Comparison of ENCODE assay signal across 1 cellular context in genomic region chr10:98134431-98135221, GRCh38.
A peak's percentile ranks its signal among the peaks of the same experiment; 100 is the strongest.
TF ChIP-seq lines count a peak whose summit lies in the region.

R3HCC1L (plus strand) TSS chr10:98134657; CDS start chr10:98208115, 73,458 bp downstream.

TF ChIP-seq in HepG2, 621 proteins besides CTCF, POLR2A, EP300 and RAD21 (continued from another document and continues in another):
- TF ChIP-seq MBNL3 (CRISPR knock-in tag; conservative IDR thresholded peaks at IDR 0.05), result no peak
- TF ChIP-seq NFRKB (IDR thresholded peaks at IDR 0.05), result no peak
- TF ChIP-seq ZNF263 (CRISPR knock-in tag; IDR thresholded peaks at IDR 0.05), result 0 out of 2 replicates have a peak, but pooled peaks have one; percentile 14
- TF ChIP-seq ZNF768 (CRISPR knock-in tag; IDR thresholded peaks at IDR 0.05), result no peak
- peak; percentile 93 for TF ChIP-seq HCFC1 (IDR thresholded peaks at IDR 0.05; ENCODE audit: low read depth, low read length)
- no peak for TF ChIP-seq PBX3 (CRISPR knock-in tag; IDR thresholded peaks at IDR 0.05; ENCODE audit: borderline replicate concordance)
- TF ChIP-seq SOX5 (CRISPR knock-in tag; IDR thresholded peaks at IDR 0.05; ENCODE audit: borderline replicate concordance), result no peak
- 0 out of 2 replicates have a peak, but pooled peaks have one; percentile 25 for TF ChIP-seq NFIC (IDR thresholded peaks at IDR 0.05; ENCODE audit: low read length)
- TF ChIP-seq AGO2 (optimal IDR thresholded peaks at IDR 0.05; ENCODE audit: low read depth, low read length), result peak; percentile 75
- no peak for TF ChIP-seq CC2D1A (CRISPR knock-in tag; IDR thresholded peaks at IDR 0.05)
- TF ChIP-seq ZNF407 (CRISPR knock-in tag; IDR thresholded peaks at IDR 0.05; ENCODE audit: not compliant biosample characterization), result no peak
- TF ChIP-seq CEBPZ (IDR thresholded peaks at IDR 0.05; ENCODE audit: low read length), result no peak
- 0 out of 2 replicates have a peak, but pooled peaks have one; percentile 25 for TF ChIP-seq ZFP41 (CRISPR knock-in tag; IDR thresholded peaks at IDR 0.05; ENCODE audit: borderline replicate concordance)
- TF ChIP-seq ZSCAN9 (CRISPR knock-in tag; IDR thresholded peaks at IDR 0.05; ENCODE audit: borderline replicate concordance), result no peak
- peak; percentile 44; the same call in 1 of the 2 replicates for TF ChIP-seq TBX2 (CRISPR knock-in tag; IDR thresholded peaks at IDR 0.05; ENCODE audit: borderline replicate concordance)
- 0 out of 2 replicates have a peak, but pooled peaks have one; percentile 43 for TF ChIP-seq ZKSCAN5 (CRISPR knock-in tag; IDR thresholded peaks at IDR 0.05)
- TF ChIP-seq PITX1 (CRISPR knock-in tag; IDR thresholded peaks at IDR 0.05), result peak; percentile 82
- no peak for TF ChIP-seq ZBTB20 (CRISPR knock-in tag; IDR thresholded peaks at IDR 0.05; ENCODE audit: borderline replicate concordance, low read depth)
- no peak for TF ChIP-seq NPAS2 (CRISPR knock-in tag; IDR thresholded peaks at IDR 0.05; ENCODE audit: borderline replicate concordance)
- TF ChIP-seq ZNF274 (CRISPR knock-in tag; IDR thresholded peaks at IDR 0.05), result peak; percentile 19; the same call in 1 of the 2 replicates
- TF ChIP-seq ZNF292 (CRISPR knock-in tag; IDR thresholded peaks at IDR 0.05; ENCODE audit: borderline replicate concordance, low read depth), result peak; percentile 57; the same call in 1 of the 2 replicates
- TF ChIP-seq TFDP1 (CRISPR knock-in tag; IDR thresholded peaks at IDR 0.05; ENCODE audit: borderline replicate concordance), result peak; percentile 76; the same call in 1 of the 2 replicates
- peak; percentile 45; the same call in 1 of the 2 replicates for TF ChIP-seq ZNF124 (CRISPR knock-in tag; IDR thresholded peaks at IDR 0.05)
- TF ChIP-seq SUZ12 (IDR thresholded peaks at IDR 0.05; ENCODE audit: low read depth, low read length), result peak; percentile 73
- no peak for TF ChIP-seq SCMH1 (CRISPR knock-in tag; IDR thresholded peaks at IDR 0.05; ENCODE audit: borderline replicate concordance)
- 0 out of 2 replicates have a peak, but pooled peaks have one; percentile 21 for TF ChIP-seq FOXJ3 (CRISPR knock-in tag; IDR thresholded peaks at IDR 0.05; ENCODE audit: borderline replicate concordance)
- TF ChIP-seq FOXP1 (IDR thresholded peaks at IDR 0.05), result no peak
- 0 out of 2 replicates have a peak, but pooled peaks have one; percentile 3 for TF ChIP-seq FOXP1 (CRISPR knock-in tag; IDR thresholded peaks at IDR 0.05)
- no peak for TF ChIP-seq REXO4 (CRISPR knock-in tag; IDR thresholded peaks at IDR 0.05; ENCODE audit: borderline replicate concordance)
- no peak for TF ChIP-seq MTERF4 (CRISPR knock-in tag; IDR thresholded peaks at IDR 0.05)
- 0 out of 2 replicates have a peak, but pooled peaks have one; percentile 53 for TF ChIP-seq THRA (CRISPR knock-in tag; IDR thresholded peaks at IDR 0.05; ENCODE audit: borderline replicate concordance)
- peak; percentile 93 for TF ChIP-seq POLR2AphosphoS5 (IDR thresholded peaks at IDR 0.05; ENCODE audit: low read depth, low read length)
- no peak for TF ChIP-seq NR1H2 (CRISPR knock-in tag; IDR thresholded peaks at IDR 0.05; ENCODE audit: borderline replicate concordance, low read depth)
- TF ChIP-seq RXRB (CRISPR knock-in tag; IDR thresholded peaks at IDR 0.05; ENCODE audit: borderline replicate concordance), result peak; percentile 29; the same call in 1 of the 2 replicates
- no peak for TF ChIP-seq MAFG (CRISPR knock-in tag; IDR thresholded peaks at IDR 0.05)
- no peak for TF ChIP-seq SOX13 (IDR thresholded peaks at IDR 0.05)
- TF ChIP-seq SOX13 (CRISPR knock-in tag; conservative IDR thresholded peaks at IDR 0.05 in 1 of 2, IDR thresholded peaks at IDR 0.05 in 1 of 2), result 0 out of 4 replicates have a peak, but pooled peaks of 1 of the 2 experiments have one; percentile 8
- no peak for TF ChIP-seq ZNF850 (CRISPR knock-in tag; conservative IDR thresholded peaks at IDR 0.05)
- TF ChIP-seq DNMT1 (CRISPR knock-in tag; IDR thresholded peaks at IDR 0.05), result no peak
- TF ChIP-seq ZMYM2 (CRISPR knock-in tag; IDR thresholded peaks at IDR 0.05), result 0 out of 2 replicates have a peak, but pooled peaks have one; percentile 20
- TF ChIP-seq ZFYVE20 (CRISPR knock-in tag; IDR thresholded peaks at IDR 0.05; ENCODE audit: borderline replicate concordance, low read depth), result no peak
- no peak for TF ChIP-seq ZNF615 (CRISPR knock-in tag; IDR thresholded peaks at IDR 0.05; ENCODE audit: borderline replicate concordance)
- TF ChIP-seq ZBTB14 (CRISPR knock-in tag; IDR thresholded peaks at IDR 0.05), result peak; percentile 86
- 0 out of 2 replicates have a peak, but pooled peaks have one; percentile 44 for TF ChIP-seq HOXA5 (CRISPR knock-in tag; IDR thresholded peaks at IDR 0.05)
- no peak; the same call in 1 of the 2 replicates for TF ChIP-seq SIN3A (IDR thresholded peaks at IDR 0.05; ENCODE audit: borderline replicate concordance, low read depth, low read length)
- peak; percentile 83 for TF ChIP-seq TAF1 (CRISPR knock-in tag; IDR thresholded peaks at IDR 0.05)
- TF ChIP-seq ZNF33A (CRISPR knock-in tag; IDR thresholded peaks at IDR 0.05; ENCODE audit: borderline replicate concordance), result no peak
- peak; percentile 54; the same call in 1 of the 2 replicates for TF ChIP-seq ZSCAN20 (CRISPR knock-in tag; IDR thresholded peaks at IDR 0.05; ENCODE audit: borderline replicate concordance)
- peak; percentile 55 for TF ChIP-seq JARID2 (CRISPR knock-in tag; IDR thresholded peaks at IDR 0.05; ENCODE audit: insufficient replicate concordance)
- TF ChIP-seq SIX1 (CRISPR knock-in tag; IDR thresholded peaks at IDR 0.05; ENCODE audit: borderline replicate concordance), result no peak
